Comparison of ENCODE assay signal across 28 cellular contexts in the genomic region with DNA sequence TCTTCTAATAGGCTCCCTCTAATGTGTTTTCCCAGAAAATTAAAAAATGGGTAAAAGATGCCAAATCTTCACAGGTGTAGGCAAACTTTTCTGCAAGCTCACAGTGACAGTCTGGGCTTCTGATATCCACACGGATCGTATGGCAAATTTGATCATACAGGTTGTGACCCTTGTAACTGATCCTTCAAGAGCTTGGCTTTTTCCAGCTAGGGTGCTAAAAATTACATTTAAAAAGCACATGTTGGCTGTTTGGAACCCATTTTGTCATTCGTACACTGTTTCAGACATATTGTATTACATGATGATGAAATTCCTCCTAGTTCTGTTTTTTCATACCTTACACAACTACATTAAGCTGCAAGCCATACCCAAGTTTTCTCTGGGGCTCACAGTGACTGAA.
"Had no signal": no experiment of that assay in that cellular context is flagged by ENCODE, and none has a peak within 500 bp of the region (broad histone marks: within the 10 kb centered on the region; RNA-seq: fewer than 3 reads in every experiment).

No MANE protein-coding gene starts in this region.

- H3K4me1 Mint-ChIP-seq: activated B cell treated with CpG ODN at 0.5 μM for 24 hours; activated CD4-positive, alpha-beta memory T cell treated with anti-CD3 and anti-CD28 coated beads, Interleukin-2, amount 10 ng/mL, durations not matched to agents 7 days and 5 days; activated naive CD4-positive, alpha-beta T cell treated with anti-CD3 and anti-CD28 coated beads, Interleukin-2, amount 10 ng/mL, durations not matched to agents 7 days and 5 days; activated naive CD8-positive, alpha-beta T cell treated with anti-CD3 and anti-CD28 coated beads for 36 hours; T-cell had no signal

- ATAC-seq: PC-3, T-cell had no signal

- H3K36me3 ChIP-seq: adrenal gland, MG63, SJSA1 had no signal

- H3K36me3 Mint-ChIP-seq: activated naive CD4-positive, alpha-beta T cell treated with anti-CD3 and anti-CD28 coated beads, Interleukin-2, amount 10 ng/mL, durations not matched to agents 7 days and 5 days; activated naive CD8-positive, alpha-beta T cell treated with anti-CD3 and anti-CD28 coated beads for 36 hours; T-cell had no signal

- H3K27ac Mint-ChIP-seq: activated B cell treated with CpG ODN at 0.5 μM for 24 hours; activated CD4-positive, alpha-beta memory T cell treated with anti-CD3 and anti-CD28 coated beads, Interleukin-2, amount 10 ng/mL, durations not matched to agents 7 days and 5 days; activated naive CD4-positive, alpha-beta T cell treated with anti-CD3 and anti-CD28 coated beads, Interleukin-2, amount 10 ng/mL, durations not matched to agents 7 days and 5 days; activated naive CD8-positive, alpha-beta T cell treated with anti-CD3 and anti-CD28 coated beads for 36 hours; activated T-helper 2 cell treated with anti-CD3 and anti-CD28 coated beads, Interferon-gamma antibody, Interleukin-2, Interleukin-4, amounts not matched to agents 10 μg/mL and 5 μg/mL and 100 μg/mL, durations not matched to agents 14 hours and 24 hours and 36 hours; T-cell had no signal

- H3K9me3 ChIP-seq: adrenal gland, SJSA1 had no signal

- H3K9ac ChIP-seq: KMS-11 had no signal

- H3K27me3 ChIP-seq: adrenal gland, MG63, SJSA1 had no signal

- H3K9me3 Mint-ChIP-seq: activated B cell treated with CpG ODN at 0.5 μM for 24 hours; activated naive CD4-positive, alpha-beta T cell treated with anti-CD3 and anti-CD28 coated beads, Interleukin-2, amount 10 ng/mL, durations not matched to agents 7 days and 5 days; activated naive CD8-positive, alpha-beta T cell treated with anti-CD3 and anti-CD28 coated beads for 36 hours; activated T-helper 2 cell treated with anti-CD3 and anti-CD28 coated beads, Interferon-gamma antibody, Interleukin-2, Interleukin-4, amounts not matched to agents 10 μg/mL and 5 μg/mL and 100 μg/mL, durations not matched to agents 14 hours and 24 hours and 36 hours had no signal

- H3K27ac ChIP-seq: adrenal gland, KMS-11, SJSA1 had no signal

- H3K4me3 Mint-ChIP-seq: activated B cell treated with CpG ODN at 0.5 μM for 24 hours; activated CD4-positive, alpha-beta memory T cell treated with anti-CD3 and anti-CD28 coated beads, Interleukin-2, amount 10 ng/mL, durations not matched to agents 7 days and 5 days; activated naive CD4-positive, alpha-beta T cell treated with anti-CD3 and anti-CD28 coated beads, Interleukin-2, amount 10 ng/mL, durations not matched to agents 7 days and 5 days; activated naive CD8-positive, alpha-beta T cell treated with anti-CD3 and anti-CD28 coated beads for 36 hours; T-cell had no signal

- H3K4me2 ChIP-seq: KMS-11 had no signal

- DNase-seq: activated B cell treated with CpG ODN at 0.5 μM for 24 hours; activated CD4-positive, alpha-beta memory T cell treated with anti-CD3 and anti-CD28 coated beads, Interleukin-2, amount 10 ng/mL, durations not matched to agents 7 days and 5 days; activated CD4-positive, alpha-beta T cell treated with anti-CD3 and anti-CD28 coated beads, Interleukin-2, amount 50 U/mL, for 1 hour; activated gamma-delta T cell treated with Interleukin-2 at 50 U/mL for 16 hours; activated naive CD4-positive, alpha-beta T cell treated with anti-CD3 and anti-CD28 coated beads, Interleukin-2, amount 10 ng/mL, durations not matched to agents 7 days and 5 days; activated naive CD8-positive, alpha-beta T cell treated with anti-CD3 and anti-CD28 coated beads for 36 hours; activated T-cell treated with anti-CD3 and anti-CD28 coated beads for 4 hours; activated T-cell treated with anti-CD3 and anti-CD28 coated beads, Interleukin-2, amount 50 U/mL, for 48 hours; anterior cingulate cortex; cerebellar nuclear complex; MG63; MV-4-11; NCI-H1092 treated with DMSO at 0.1 percent for 48 hours; NCI-H1436 treated with DMSO at 0.1 percent for 48 hours; NCI-H187; NCI-H2081; NCI-H345; NCI-H510A; NCI-H526 treated with DMSO at 0.1 percent for 48 hours; PC-3; SHP77; T-cell; T-helper 2 cell; T1000 had no signal

- H3K4me3 ChIP-seq: adrenal gland, MG63, SJSA1 had no signal

- H3K4me1 ChIP-seq: adrenal gland, SJSA1 had no signal

- H3K27me3 Mint-ChIP-seq: activated B cell treated with CpG ODN at 0.5 μM for 24 hours; activated CD4-positive, alpha-beta memory T cell treated with anti-CD3 and anti-CD28 coated beads, Interleukin-2, amount 10 ng/mL, durations not matched to agents 7 days and 5 days; activated naive CD4-positive, alpha-beta T cell treated with anti-CD3 and anti-CD28 coated beads, Interleukin-2, amount 10 ng/mL, durations not matched to agents 7 days and 5 days; T-cell had no signal
